1 cellular context compared by ENCODE assay signal in the genomic region with DNA sequence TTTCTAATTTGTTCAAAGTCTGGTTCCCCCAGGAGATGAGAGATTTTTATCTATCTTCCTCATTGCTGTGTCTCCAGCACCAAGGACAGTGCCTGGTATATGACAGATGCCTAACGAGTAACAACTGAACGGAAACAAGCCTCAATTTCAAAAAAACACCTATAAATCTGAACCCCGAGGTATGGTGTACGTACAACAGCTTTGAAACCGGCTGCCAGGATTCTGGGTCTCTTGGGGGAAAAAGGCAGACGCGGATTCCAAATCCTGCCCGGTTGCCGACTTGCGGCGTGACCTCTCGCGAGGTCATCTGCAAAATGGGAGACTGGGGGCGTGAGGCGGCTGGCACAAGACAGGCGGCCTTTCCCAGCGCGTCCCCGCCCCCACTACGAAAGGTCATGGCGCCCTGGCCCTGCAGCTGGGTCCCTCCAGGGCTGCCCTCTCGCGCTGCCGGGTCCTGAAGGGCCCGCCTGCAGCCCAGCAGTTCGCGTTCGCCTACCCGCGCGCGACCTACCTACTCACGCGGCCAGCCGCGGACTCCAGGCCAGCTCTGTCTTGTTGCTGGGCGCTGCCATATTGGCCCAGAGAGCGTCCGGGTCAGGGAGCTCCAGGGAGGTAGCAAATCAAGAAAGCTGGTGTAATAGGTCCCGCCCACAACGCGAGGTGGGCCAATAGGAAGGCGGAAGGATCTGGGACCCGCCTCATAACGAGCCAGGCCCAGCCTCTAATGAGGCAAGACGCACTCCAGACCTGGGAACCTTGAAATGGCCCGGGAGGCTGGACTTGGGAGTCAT.
TF ChIP-seq lines count a peak whose summit lies in the region.

A gene with protein sequence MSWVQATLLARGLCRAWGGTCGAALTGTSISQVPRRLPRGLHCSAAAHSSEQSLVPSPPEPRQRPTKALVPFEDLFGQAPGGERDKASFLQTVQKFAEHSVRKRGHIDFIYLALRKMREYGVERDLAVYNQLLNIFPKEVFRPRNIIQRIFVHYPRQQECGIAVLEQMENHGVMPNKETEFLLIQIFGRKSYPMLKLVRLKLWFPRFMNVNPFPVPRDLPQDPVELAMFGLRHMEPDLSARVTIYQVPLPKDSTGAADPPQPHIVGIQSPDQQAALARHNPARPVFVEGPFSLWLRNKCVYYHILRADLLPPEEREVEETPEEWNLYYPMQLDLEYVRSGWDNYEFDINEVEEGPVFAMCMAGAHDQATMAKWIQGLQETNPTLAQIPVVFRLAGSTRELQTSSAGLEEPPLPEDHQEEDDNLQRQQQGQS (minus strand): TSS at position 584 of the 791 bp plus-strand sequence. CDS start 9,964 bp downstream, outside the sequence.

TF ChIP-seq in HepG2, 621 proteins besides CTCF, POLR2A, EP300 and RAD21 (continued from another document and continues in another):
- TF ChIP-seq, protein P1, sequence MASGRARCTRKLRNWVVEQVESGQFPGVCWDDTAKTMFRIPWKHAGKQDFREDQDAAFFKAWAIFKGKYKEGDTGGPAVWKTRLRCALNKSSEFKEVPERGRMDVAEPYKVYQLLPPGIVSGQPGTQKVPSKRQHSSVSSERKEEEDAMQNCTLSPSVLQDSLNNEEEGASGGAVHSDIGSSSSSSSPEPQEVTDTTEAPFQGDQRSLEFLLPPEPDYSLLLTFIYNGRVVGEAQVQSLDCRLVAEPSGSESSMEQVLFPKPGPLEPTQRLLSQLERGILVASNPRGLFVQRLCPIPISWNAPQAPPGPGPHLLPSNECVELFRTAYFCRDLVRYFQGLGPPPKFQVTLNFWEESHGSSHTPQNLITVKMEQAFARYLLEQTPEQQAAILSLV (CRISPR knock-in tag; IDR thresholded peaks at IDR 0.05; ENCODE audit: borderline replicate concordance), result no peak
- TF ChIP-seq MAFF (IDR thresholded peaks at IDR 0.05; ENCODE audit: low read depth, low read length) (no peak), ZNF672 (CRISPR knock-in tag; IDR thresholded peaks at IDR 0.05) (no peak), ZNF615 (CRISPR knock-in tag; IDR thresholded peaks at IDR 0.05; ENCODE audit: borderline replicate concordance) (0 out of 2 replicates have a peak, but pooled peaks have one; percentile 60), ZNF558 (CRISPR knock-in tag; IDR thresholded peaks at IDR 0.05; ENCODE audit: borderline replicate concordance) (peak; percentile 69; the same call in 1 of the 2 replicates), TSC22D2 (CRISPR knock-in tag; IDR thresholded peaks at IDR 0.05; ENCODE audit: borderline replicate concordance) (no peak), NRL (CRISPR knock-in tag; IDR thresholded peaks at IDR 0.05; ENCODE audit: borderline replicate concordance) (peak; percentile 94), HNF4A (CRISPR knock-in tag; IDR thresholded peaks at IDR 0.05) (no peak), ZNF430 (CRISPR knock-in tag; IDR thresholded peaks at IDR 0.05) (peak; percentile 90; the same call in 1 of the 2 replicates), ZNF30 (CRISPR knock-in tag; IDR thresholded peaks at IDR 0.05) (no peak), ZNF292 (CRISPR knock-in tag; IDR thresholded peaks at IDR 0.05; ENCODE audit: borderline replicate concordance, low read depth) (no peak), RORA (CRISPR knock-in tag; IDR thresholded peaks at IDR 0.05) (0 out of 2 replicates have a peak, but pooled peaks have one; percentile 76), NCOA2 (CRISPR knock-in tag; IDR thresholded peaks at IDR 0.05) (peak; percentile 44; the same call in 1 of the 2 replicates), SOX5 (CRISPR knock-in tag; IDR thresholded peaks at IDR 0.05; ENCODE audit: borderline replicate concordance) (no peak), ZFP82 (CRISPR knock-in tag; IDR thresholded peaks at IDR 0.05; ENCODE audit: borderline replicate concordance) (no peak), ZBTB38 (CRISPR knock-in tag; IDR thresholded peaks at IDR 0.05) (peak; percentile 66; the same call in 1 of the 2 replicates), KLF11 (CRISPR knock-in tag; IDR thresholded peaks at IDR 0.05) (no peak), ZNF891 (CRISPR knock-in tag; IDR thresholded peaks at IDR 0.05) (peak; percentile 92; the same call in 1 of the 2 replicates), ZNF713 (CRISPR knock-in tag; IDR thresholded peaks at IDR 0.05) (no peak), ZNF563 (CRISPR knock-in tag; IDR thresholded peaks at IDR 0.05) (peak; percentile 33; the same call in 1 of the 2 replicates), ZSCAN12 (CRISPR knock-in tag; IDR thresholded peaks at IDR 0.05) (no peak), WIZ (CRISPR knock-in tag; IDR thresholded peaks at IDR 0.05) (no peak; the same call in none of the 2 replicates), SOX6 (IDR thresholded peaks at IDR 0.05) (no peak), SOX6 (CRISPR knock-in tag; IDR thresholded peaks at IDR 0.05) (peak; percentile 47; the same call in 1 of the 2 replicates), ZNF598 (CRISPR knock-in tag; IDR thresholded peaks at IDR 0.05; ENCODE audit: borderline replicate concordance) (peak; percentile 91; the same call in 1 of the 2 replicates), ESRRA (CRISPR knock-in tag; IDR thresholded peaks at IDR 0.05; ENCODE audit: low read depth) (peak; percentile 88; the same call in 1 of the 2 replicates), SMAD3 (CRISPR knock-in tag; IDR thresholded peaks at IDR 0.05) (peak; percentile 50; the same call in 1 of the 2 replicates), ADNP (CRISPR knock-in tag; IDR thresholded peaks at IDR 0.05) (no peak), RXRA (CRISPR knock-in tag; IDR thresholded peaks at IDR 0.05) (peak; percentile 89), FOXP1 (IDR thresholded peaks at IDR 0.05) (no peak), FOXP1 (CRISPR knock-in tag; IDR thresholded peaks at IDR 0.05) (no peak; the same call in 1 of the 2 replicates), TBL1XR1 (IDR thresholded peaks at IDR 0.05; ENCODE audit: borderline replicate concordance, low read length, partially characterized antibody) (peak; percentile 22), TOE1 (CRISPR knock-in tag; IDR thresholded peaks at IDR 0.05) (no peak), ZNF263 (CRISPR knock-in tag; IDR thresholded peaks at IDR 0.05) (no peak), RFX5 (IDR thresholded peaks at IDR 0.05; ENCODE audit: low read depth, low read length) (peak; percentile 44; the same call in 1 of the 2 replicates), ZNF660 (CRISPR knock-in tag; IDR thresholded peaks at IDR 0.05; ENCODE audit: borderline replicate concordance, low read depth) (no peak), HNRNPH1 (optimal IDR thresholded peaks at IDR 0.05; ENCODE audit: low read depth, low read length) (no peak), ZNF75D (CRISPR knock-in tag; IDR thresholded peaks at IDR 0.05; ENCODE audit: borderline replicate concordance) (no peak), ZNF256 (CRISPR knock-in tag; conservative IDR thresholded peaks at IDR 0.05) (no peak), CEBPG (CRISPR knock-in tag; IDR thresholded peaks at IDR 0.05) (peak; percentile 62; the same call in 1 of the 2 replicates), ZNF567 (CRISPR knock-in tag; IDR thresholded peaks at IDR 0.05; ENCODE audit: borderline replicate concordance) (0 out of 2 replicates have a peak, but pooled peaks have one; percentile 84), TRIM24 (CRISPR knock-in tag; IDR thresholded peaks at IDR 0.05) (no peak), MAFG (CRISPR knock-in tag; IDR thresholded peaks at IDR 0.05) (no peak), CAMTA2 (CRISPR knock-in tag; IDR thresholded peaks at IDR 0.05; ENCODE audit: borderline replicate concordance) (no peak)
- TF ChIP-seq, protein P2, sequence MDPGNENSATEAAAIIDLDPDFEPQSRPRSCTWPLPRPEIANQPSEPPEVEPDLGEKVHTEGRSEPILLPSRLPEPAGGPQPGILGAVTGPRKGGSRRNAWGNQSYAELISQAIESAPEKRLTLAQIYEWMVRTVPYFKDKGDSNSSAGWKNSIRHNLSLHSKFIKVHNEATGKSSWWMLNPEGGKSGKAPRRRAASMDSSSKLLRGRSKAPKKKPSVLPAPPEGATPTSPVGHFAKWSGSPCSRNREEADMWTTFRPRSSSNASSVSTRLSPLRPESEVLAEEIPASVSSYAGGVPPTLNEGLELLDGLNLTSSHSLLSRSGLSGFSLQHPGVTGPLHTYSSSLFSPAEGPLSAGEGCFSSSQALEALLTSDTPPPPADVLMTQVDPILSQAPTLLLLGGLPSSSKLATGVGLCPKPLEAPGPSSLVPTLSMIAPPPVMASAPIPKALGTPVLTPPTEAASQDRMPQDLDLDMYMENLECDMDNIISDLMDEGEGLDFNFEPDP (CRISPR knock-in tag; conservative IDR thresholded peaks at IDR 0.05), result 0 out of 2 replicates have a peak, but pooled peaks have one; percentile 1
- TF ChIP-seq, protein P3, sequence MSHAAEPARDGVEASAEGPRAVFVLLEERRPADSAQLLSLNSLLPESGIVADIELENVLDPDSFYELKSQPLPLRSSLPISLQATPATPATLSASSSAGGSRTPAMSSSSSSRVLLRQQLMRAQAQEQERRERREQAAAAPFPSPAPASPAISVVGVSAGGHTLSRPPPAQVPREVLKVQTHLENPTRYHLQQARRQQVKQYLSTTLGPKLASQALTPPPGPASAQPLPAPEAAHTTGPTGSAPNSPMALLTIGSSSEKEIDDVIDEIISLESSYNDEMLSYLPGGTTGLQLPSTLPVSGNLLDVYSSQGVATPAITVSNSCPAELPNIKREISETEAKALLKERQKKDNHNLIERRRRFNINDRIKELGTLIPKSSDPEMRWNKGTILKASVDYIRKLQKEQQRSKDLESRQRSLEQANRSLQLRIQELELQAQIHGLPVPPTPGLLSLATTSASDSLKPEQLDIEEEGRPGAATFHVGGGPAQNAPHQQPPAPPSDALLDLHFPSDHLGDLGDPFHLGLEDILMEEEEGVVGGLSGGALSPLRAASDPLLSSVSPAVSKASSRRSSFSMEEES (CRISPR knock-in tag; IDR thresholded peaks at IDR 0.05), result peak; percentile 10; the same call in 1 of the 2 replicates
- TF ChIP-seq, protein P4, sequence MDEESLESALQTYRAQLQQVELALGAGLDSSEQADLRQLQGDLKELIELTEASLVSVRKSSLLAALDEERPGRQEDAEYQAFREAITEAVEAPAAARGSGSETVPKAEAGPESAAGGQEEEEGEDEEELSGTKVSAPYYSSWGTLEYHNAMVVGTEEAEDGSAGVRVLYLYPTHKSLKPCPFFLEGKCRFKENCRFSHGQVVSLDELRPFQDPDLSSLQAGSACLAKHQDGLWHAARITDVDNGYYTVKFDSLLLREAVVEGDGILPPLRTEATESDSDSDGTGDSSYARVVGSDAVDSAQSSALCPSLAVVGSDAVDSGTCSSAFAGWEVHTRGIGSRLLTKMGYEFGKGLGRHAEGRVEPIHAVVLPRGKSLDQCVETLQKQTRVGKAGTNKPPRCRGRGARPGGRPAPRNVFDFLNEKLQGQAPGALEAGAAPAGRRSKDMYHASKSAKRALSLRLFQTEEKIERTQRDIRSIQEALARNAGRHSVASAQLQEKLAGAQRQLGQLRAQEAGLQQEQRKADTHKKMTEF (CRISPR knock-in tag; IDR thresholded peaks at IDR 0.05), result peak; percentile 90
- TF ChIP-seq, protein P5, sequence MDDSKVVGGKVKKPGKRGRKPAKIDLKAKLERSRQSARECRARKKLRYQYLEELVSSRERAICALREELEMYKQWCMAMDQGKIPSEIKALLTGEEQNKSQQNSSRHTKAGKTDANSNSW (CRISPR knock-in tag; IDR thresholded peaks at IDR 0.05; ENCODE audit: borderline replicate concordance), result no peak
- TF ChIP-seq, protein P6, sequence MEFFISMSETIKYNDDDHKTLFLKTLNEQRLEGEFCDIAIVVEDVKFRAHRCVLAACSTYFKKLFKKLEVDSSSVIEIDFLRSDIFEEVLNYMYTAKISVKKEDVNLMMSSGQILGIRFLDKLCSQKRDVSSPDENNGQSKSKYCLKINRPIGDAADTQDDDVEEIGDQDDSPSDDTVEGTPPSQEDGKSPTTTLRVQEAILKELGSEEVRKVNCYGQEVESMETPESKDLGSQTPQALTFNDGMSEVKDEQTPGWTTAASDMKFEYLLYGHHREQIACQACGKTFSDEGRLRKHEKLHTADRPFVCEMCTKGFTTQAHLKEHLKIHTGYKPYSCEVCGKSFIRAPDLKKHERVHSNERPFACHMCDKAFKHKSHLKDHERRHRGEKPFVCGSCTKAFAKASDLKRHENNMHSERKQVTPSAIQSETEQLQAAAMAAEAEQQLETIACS (CRISPR knock-in tag; IDR thresholded peaks at IDR 0.05), result no peak; the same call in 1 of the 2 replicates
- TF ChIP-seq, protein P7, sequence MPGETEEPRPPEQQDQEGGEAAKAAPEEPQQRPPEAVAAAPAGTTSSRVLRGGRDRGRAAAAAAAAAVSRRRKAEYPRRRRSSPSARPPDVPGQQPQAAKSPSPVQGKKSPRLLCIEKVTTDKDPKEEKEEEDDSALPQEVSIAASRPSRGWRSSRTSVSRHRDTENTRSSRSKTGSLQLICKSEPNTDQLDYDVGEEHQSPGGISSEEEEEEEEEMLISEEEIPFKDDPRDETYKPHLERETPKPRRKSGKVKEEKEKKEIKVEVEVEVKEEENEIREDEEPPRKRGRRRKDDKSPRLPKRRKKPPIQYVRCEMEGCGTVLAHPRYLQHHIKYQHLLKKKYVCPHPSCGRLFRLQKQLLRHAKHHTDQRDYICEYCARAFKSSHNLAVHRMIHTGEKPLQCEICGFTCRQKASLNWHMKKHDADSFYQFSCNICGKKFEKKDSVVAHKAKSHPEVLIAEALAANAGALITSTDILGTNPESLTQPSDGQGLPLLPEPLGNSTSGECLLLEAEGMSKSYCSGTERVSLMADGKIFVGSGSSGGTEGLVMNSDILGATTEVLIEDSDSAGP (CRISPR knock-in tag; IDR thresholded peaks at IDR 0.05; ENCODE audit: borderline replicate concordance), result peak; percentile 84; the same call in 1 of the 2 replicates
- TF ChIP-seq, protein P8, sequence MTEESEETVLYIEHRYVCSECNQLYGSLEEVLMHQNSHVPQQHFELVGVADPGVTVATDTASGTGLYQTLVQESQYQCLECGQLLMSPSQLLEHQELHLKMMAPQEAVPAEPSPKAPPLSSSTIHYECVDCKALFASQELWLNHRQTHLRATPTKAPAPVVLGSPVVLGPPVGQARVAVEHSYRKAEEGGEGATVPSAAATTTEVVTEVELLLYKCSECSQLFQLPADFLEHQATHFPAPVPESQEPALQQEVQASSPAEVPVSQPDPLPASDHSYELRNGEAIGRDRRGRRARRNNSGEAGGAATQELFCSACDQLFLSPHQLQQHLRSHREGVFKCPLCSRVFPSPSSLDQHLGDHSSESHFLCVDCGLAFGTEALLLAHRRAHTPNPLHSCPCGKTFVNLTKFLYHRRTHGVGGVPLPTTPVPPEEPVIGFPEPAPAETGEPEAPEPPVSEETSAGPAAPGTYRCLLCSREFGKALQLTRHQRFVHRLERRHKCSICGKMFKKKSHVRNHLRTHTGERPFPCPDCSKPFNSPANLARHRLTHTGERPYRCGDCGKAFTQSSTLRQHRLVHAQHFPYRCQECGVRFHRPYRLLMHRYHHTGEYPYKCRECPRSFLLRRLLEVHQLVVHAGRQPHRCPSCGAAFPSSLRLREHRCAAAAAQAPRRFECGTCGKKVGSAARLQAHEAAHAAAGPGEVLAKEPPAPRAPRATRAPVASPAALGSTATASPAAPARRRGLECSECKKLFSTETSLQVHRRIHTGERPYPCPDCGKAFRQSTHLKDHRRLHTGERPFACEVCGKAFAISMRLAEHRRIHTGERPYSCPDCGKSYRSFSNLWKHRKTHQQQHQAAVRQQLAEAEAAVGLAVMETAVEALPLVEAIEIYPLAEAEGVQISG (CRISPR knock-in tag; IDR thresholded peaks at IDR 0.05), result peak; percentile 59; the same call in 1 of the 2 replicates
